ENCODE assay signal across 7 cellular contexts in genomic region chr5:94170158-94170557, GRCh38.
ATAC-seq lines count a peak whose summit lies in the region.

No MANE protein-coding gene starts in this region.

- peak; percentile 97 for ATAC-seq in GM18867 (IDR thresholded peaks at IDR 0.05; ENCODE audit: unreplicated experiment)
- ATAC-seq in GM19395 (IDR thresholded peaks at IDR 0.05; ENCODE audit: unreplicated experiment) = peak; percentile 95
- ATAC-seq in GM21526 (IDR thresholded peaks at IDR 0.05; ENCODE audit: low FRiP score, unreplicated experiment) = peak; percentile 71
- peak; percentile 46 for ATAC-seq in HG02642 (IDR thresholded peaks at IDR 0.05; ENCODE audit: poor library complexity, unreplicated experiment)
- peak; percentile 75 for ATAC-seq in HG02973 (IDR thresholded peaks at IDR 0.05; ENCODE audit: unreplicated experiment)
- ATAC-seq in HG03175 (IDR thresholded peaks at IDR 0.05; ENCODE audit: unreplicated experiment) = peak; percentile 71
- peak; percentile 71 for ATAC-seq in HG03565 (IDR thresholded peaks at IDR 0.05; ENCODE audit: unreplicated experiment)

Comparison
In these comparisons a context has a peak if more than half of its experiments do, and no peak if none do; other contexts are left out.
1. Peak in every context shown above with its lines: ATAC-seq.
2. ATAC-seq: peak in every context shown above with its lines; median percentile 97 in GM18867; 95 in GM19395; 75 in HG02973; 71 in GM21526; 71 in HG03175; 71 in HG03565; 46 in HG02642.